ENCODE assay signal across 17 cellular contexts in the genomic region with DNA sequence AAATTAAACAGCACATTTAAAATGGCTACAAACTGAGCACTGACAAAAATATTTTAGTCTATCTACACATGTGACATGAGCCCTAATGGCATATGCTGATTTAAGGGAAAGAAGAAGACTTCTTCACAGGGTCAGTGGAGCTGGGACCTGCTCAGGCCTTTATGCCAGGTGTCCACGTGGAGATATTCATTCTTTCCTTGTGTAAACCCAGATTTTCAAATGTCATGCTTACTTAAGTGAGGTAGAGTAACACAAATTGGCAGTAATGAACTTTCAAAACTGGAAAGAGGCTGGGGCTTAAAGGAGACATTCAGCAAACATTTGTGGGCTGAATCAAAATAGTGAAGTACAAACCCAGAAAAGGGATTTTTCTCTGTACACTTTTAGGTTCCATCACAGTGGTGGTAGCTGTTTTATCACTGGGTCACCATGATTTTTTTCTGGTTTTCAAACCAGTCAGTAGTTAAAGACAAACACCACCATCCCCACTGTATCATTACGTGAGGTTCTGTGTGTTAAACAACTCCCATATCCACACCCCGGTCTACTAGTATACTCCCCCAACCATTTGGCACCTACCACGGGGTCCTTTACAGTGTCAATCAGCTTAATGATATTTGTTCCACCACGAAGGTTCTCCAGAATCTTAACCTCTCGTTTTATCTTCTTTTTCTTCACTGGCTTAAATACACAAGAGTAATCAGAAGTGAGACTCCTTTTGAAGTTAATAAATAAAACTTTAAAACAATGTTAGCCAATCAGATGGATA. TPM values are rescaled to one million over a fixed set of nuclear protein-coding genes. Genes with fewer than 3 reads are reported as not detected.
DNase-seq lines count a peak whose midpoint lies in the region; ATAC-seq and TF ChIP-seq lines count a peak whose summit lies in the region.
"Had no signal": no experiment of that assay in that cellular context is flagged by ENCODE, and none has a peak within 500 bp of the region (broad histone marks: within the 10 kb centered on the region; RNA-seq: fewer than 3 reads in every experiment).

No MANE protein-coding gene starts in this region.

- intact Hi-C loops in lower leg skin (cut with DNase I; ENCODE audit: low total_unique reads): no loop called here

- H3K9ac ChIP-seq in skeletal muscle tissue (ENCODE audit: low read depth in 1 of 3, low read length in 3 of 3): peak overlapping the region in 1 of 3 donors; percentile 2

- H3K27me3 ChIP-seq in skeletal muscle tissue (ENCODE audit: control insufficient read depth in 3 of 3, insufficient read depth in 3 of 3, low read length in 3 of 3): no peaks in the 10 kb centered on the region
- H3K27me3 ChIP-seq: MG63 had no signal

- peak overlapping the region; percentile 66 for H3K27ac Mint-ChIP-seq in activated T-helper 17 cell treated with anti-CD3 and anti-CD28 coated beads, Interleukin-2, amount 50 U/mL, for 72 hours
- peak overlapping the region; percentile 63 for H3K27ac Mint-ChIP-seq in chondrocyte (ENCODE audit: unreplicated experiment)

- H3K4me3 Mint-ChIP-seq in activated T-helper 17 cell treated with anti-CD3 and anti-CD28 coated beads, Interleukin-2, amount 50 U/mL, for 72 hours: no peak overlapping the region
- no peak overlapping the region for H3K4me3 Mint-ChIP-seq in chondrocyte (ENCODE audit: unreplicated experiment)
- H3K4me3 Mint-ChIP-seq: CD4-positive, CD25-positive, alpha-beta regulatory T cell had no signal

- ATAC-seq in activated T-helper 17 cell treated with anti-CD3 and anti-CD28 coated beads, Interleukin-2, amount 50 U/mL, for 72 hours (replicated peaks): no peak
- ATAC-seq in GM19452 (IDR thresholded peaks at IDR 0.05; ENCODE audit: unreplicated experiment) (no peak), HG03457 (IDR thresholded peaks at IDR 0.05; ENCODE audit: unreplicated experiment) (no peak)
- ATAC-seq: PC-3 had no signal

- DNase-seq in chondrocyte (ENCODE audit: low spot score) (no peak), myocyte (ENCODE audit: low read depth) (peak; percentile 30), lower leg skin (ENCODE audit: low spot score in 2 of 2) (no peak)
- DNase-seq: CD4-positive, CD25-positive, alpha-beta regulatory T cell; Karpas-422; MG63; NCI-H1048; NCI-H1417 treated with DMSO at 0.1 percent for 48 hours; NCI-H187; NCI-H446; NCI-H526; PC-3; SHP77 treated with DMSO at 0.1 percent for 48 hours had no signal

- H3K36me3 ChIP-seq in skeletal muscle tissue (ENCODE audit: control insufficient read depth in 3 of 3, insufficient read depth in 3 of 3, low read length in 3 of 3): peaks cover 9 to 39% (median 39%) of the 10 kb centered on the region in 3 donors

- no peaks in the 10 kb centered on the region for H3K9me3 Mint-ChIP-seq in activated T-helper 17 cell treated with anti-CD3 and anti-CD28 coated beads, Interleukin-2, amount 50 U/mL, for 72 hours
- H3K9me3 Mint-ChIP-seq in chondrocyte (ENCODE audit: low read depth): no peaks in the 10 kb centered on the region
- H3K9me3 Mint-ChIP-seq: CD4-positive, CD25-positive, alpha-beta regulatory T cell had no signal

- no peak for TF ChIP-seq POLR2A in lower leg skin (IDR thresholded peaks at IDR 0.05)

- H3K4me3 ChIP-seq in skeletal muscle tissue (ENCODE audit: low read length in 3 of 3) (no peak overlapping the region), lower leg skin (ENCODE audit: low read depth, poor library complexity, severe bottlenecking) (no peak overlapping the region)
- H3K4me3 ChIP-seq: MG63 had no signal

- no peak for TF ChIP-seq CTCF in chondrocyte (IDR thresholded peaks at IDR 0.05)
- TF ChIP-seq CTCF in lower leg skin (IDR thresholded peaks at IDR 0.05): no peak

- peaks cover 99% of the 10 kb centered on the region for H3K36me3 Mint-ChIP-seq in activated T-helper 17 cell treated with anti-CD3 and anti-CD28 coated beads, Interleukin-2, amount 50 U/mL, for 72 hours (ENCODE audit: low read depth)
- peaks cover 38% of the 10 kb centered on the region for H3K36me3 Mint-ChIP-seq in chondrocyte (ENCODE audit: low read depth)

- 80 to 81% methylated on average over 6 of the region's 6 CpGs for WGBS in lower leg skin, 2 donors

- peak overlapping the region; percentile 56 for H3K27ac ChIP-seq in skeletal muscle tissue (ENCODE audit: low read depth, low read length)

- H3K4me1 Mint-ChIP-seq in activated T-helper 17 cell treated with anti-CD3 and anti-CD28 coated beads, Interleukin-2, amount 50 U/mL, for 72 hours: peaks cover 4% of the 10 kb centered on the region
- peaks cover 19% of the 10 kb centered on the region for H3K4me1 Mint-ChIP-seq in chondrocyte (ENCODE audit: low read depth)

- H3K9me3 ChIP-seq in skeletal muscle tissue (ENCODE audit: control insufficient read depth in 3 of 3, low read length in 3 of 3): no peaks in the 10 kb centered on the region
- H3K9me3 ChIP-seq: MG63 had no signal

- H3K27me3 Mint-ChIP-seq in activated T-helper 17 cell treated with anti-CD3 and anti-CD28 coated beads, Interleukin-2, amount 50 U/mL, for 72 hours: no peaks in the 10 kb centered on the region
- no peaks in the 10 kb centered on the region for H3K27me3 Mint-ChIP-seq in chondrocyte (ENCODE audit: low read depth)
- H3K27me3 Mint-ChIP-seq: CD4-positive, CD25-positive, alpha-beta regulatory T cell had no signal

- H3K4me1 ChIP-seq in skeletal muscle tissue (ENCODE audit: control insufficient read depth in 3 of 3, insufficient read depth in 3 of 3, low read length in 3 of 3): peaks cover 7 to 11% (median 7%) of the 10 kb centered on the region in 3 donors

RNA-seq across cellular contexts. Expression of gene CSNK2A2, which starts 11.5 kb away (rescaled TPM):
- total RNA-seq in activated T-helper 17 cell treated with anti-CD3 and anti-CD28 coated beads, Interleukin-2, amount 50 U/mL, for 72 hours: 10 to 100 TPM; 54.0 to 78.7 TPM
- total RNA-seq in chondrocyte (55.2 to 70.8 TPM (median 69.6 TPM) in 3 replicates), myocyte (36.1 and 50.6 TPM in 2 replicates), skeletal muscle tissue (53.2 TPM), lower leg skin (100 to 1,000 TPM; 112 to 159 (median 141) TPM)
- 47.5 TPM for polyA plus RNA-seq in myocyte (2012)

RNA-seq across cellular contexts. Expression of gene CFAP20, which starts 57.2 kb away (rescaled TPM):
- total RNA-seq in activated T-helper 17 cell treated with anti-CD3 and anti-CD28 coated beads, Interleukin-2, amount 50 U/mL, for 72 hours: 10 to 100 TPM; 28.7 to 49.7 TPM
- total RNA-seq in chondrocyte (26.0 to 32.9 TPM (median 26.5 TPM) in 3 replicates), myocyte (123 and 132 TPM in 2 replicates), skeletal muscle tissue (47.5 TPM), lower leg skin (10 to 100 TPM; 46.6 to 66.6 (median 58.9) TPM)
- polyA plus RNA-seq in myocyte (2012): 76.5 TPM
